In the genomic region with DNA sequence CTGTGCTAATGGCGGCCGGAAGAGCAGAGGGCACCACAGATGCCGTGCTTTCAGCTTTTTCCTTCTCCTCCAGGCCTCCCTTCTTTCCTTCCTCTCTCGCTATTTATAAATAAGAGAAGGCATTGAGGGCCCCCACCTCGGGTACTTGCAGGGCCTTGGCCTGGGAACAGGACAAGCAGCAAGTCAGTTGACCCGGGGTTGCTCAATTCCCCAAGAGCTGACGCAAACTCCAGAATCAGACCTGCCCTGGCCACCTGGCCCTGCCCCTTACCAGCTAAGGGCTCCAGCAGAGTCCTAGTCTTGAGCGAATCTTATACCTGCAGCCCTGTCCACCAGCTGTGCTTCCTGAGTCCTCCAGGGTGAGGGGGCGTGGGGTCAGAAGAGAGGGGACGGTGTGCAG, we compare ENCODE assay signal across 13 cellular contexts. TPM values are rescaled to one million over a fixed set of nuclear protein-coding genes. Genes with fewer than 3 reads are reported as not detected.
DNase-seq lines count a peak whose midpoint lies in the region; ATAC-seq and TF ChIP-seq lines count a peak whose summit lies in the region.
"Had no signal": no experiment of that assay in that cellular context is flagged by ENCODE, and none has a peak within 500 bp of the region (broad histone marks: within the 10 kb centered on the region; RNA-seq: fewer than 3 reads in every experiment).

No MANE protein-coding gene starts in this region.

- no peaks in the 10 kb centered on the region for H3K36me3 ChIP-seq in lower lobe of right lung
- no peaks in the 10 kb centered on the region for H3K36me3 ChIP-seq in osteoblast (ENCODE audit: insufficient read depth, low read length)
- H3K36me3 ChIP-seq in SK-N-SH (replicated peaks in 1 of 2; ENCODE audit: control insufficient read depth in 1 of 2, insufficient read depth in 2 of 2, low read length in 1 of 2) = no peaks in the 10 kb centered on the region

- intact Hi-C loops in lower lobe of right lung (cut with DNase I) = no loop called here

- H3K79me2 ChIP-seq in osteoblast (ENCODE audit: insufficient read depth, low read length) (peaks cover 48% of the 10 kb centered on the region), SK-N-SH (ENCODE audit: insufficient read depth) (no peaks in the 10 kb centered on the region)

- no peaks in the 10 kb centered on the region for H3K27me3 ChIP-seq in lower lobe of right lung (ENCODE audit: low read depth)
- H3K27me3 ChIP-seq in osteoblast (ENCODE audit: insufficient read depth, low read length) = no peaks in the 10 kb centered on the region
- no peaks in the 10 kb centered on the region for H3K27me3 ChIP-seq in SK-N-SH (ENCODE audit: insufficient read depth)

- TF ChIP-seq EP300 in SK-N-SH (IDR thresholded peaks at IDR 0.05; ENCODE audit: borderline replicate concordance in 1 of 2, low read depth in 1 of 2, low read length in 1 of 2) = no peak

- peak; percentile 75 to 80 for ATAC-seq in lower lobe of right lung
- ATAC-seq in HG03097 (IDR thresholded peaks at IDR 0.05; ENCODE audit: low FRiP score, unreplicated experiment) = no peak
- ATAC-seq: activated naive CD4-positive, alpha-beta T cell treated with anti-CD3 and anti-CD28 coated beads, Interleukin-2, amount 50 U/mL, for 72 hours had no signal

- TF ChIP-seq POLR2A in NB4 (IDR thresholded peaks at IDR 0.05; ENCODE audit: extremely low read depth, insufficient read length) = no peak

- H3K4me2 ChIP-seq in osteoblast (ENCODE audit: insufficient read depth, low read length) = no peak overlapping the region
- H3K4me2 ChIP-seq in SK-N-SH = no peak overlapping the region

- H3K4me1 ChIP-seq in lower lobe of right lung (peaks cover 100% of the 10 kb centered on the region), osteoblast (ENCODE audit: insufficient read depth, low read length) (peaks cover 36% of the 10 kb centered on the region), SK-N-SH (ENCODE audit: control insufficient read depth in 1 of 2, insufficient read depth in 2 of 2, low read depth in 1 of 2, low read length in 1 of 2) (peaks cover 17 to 22% of the 10 kb centered on the region in 2 experiments)

- peak; percentile 68 for DNase-seq in NB4 (ENCODE audit: low read depth)
- DNase-seq in choroid plexus epithelial cell (ENCODE audit: low read depth) = peak; percentile 81
- DNase-seq in lower lobe of right lung = peak; percentile 92
- peak; percentile 31 for DNase-seq in superior temporal gyrus (ENCODE audit: extremely low spot score)
- DNase-seq in hepatic stellate cell (ENCODE audit: low spot score) = no peak
- no peak for DNase-seq in osteoblast (ENCODE audit: insufficient read length, low spot score, missing footprints)
- DNase-seq in SK-N-SH = no peak
- DNase-seq: DMS79 treated with DMSO at 0.1 percent for 48 hours; erythroblast; NCI-H526; stimulated activated CD4-positive, alpha-beta T cell treated with anti-CD3 and anti-CD28 coated beads, Interleukin-2, amount 100 ng/mL, for 24 hours had no signal

- CTCF ChIA-PET in SK-N-SH (lab: Yijun Ruan, JAX) = interaction anchor here (4.4 kb wide), 1 partner anchor 55 kb away, joined by 29 read pairs; no protein-coding TSS in a partner anchor

- H3K4me3 ChIP-seq in NB4 (ENCODE audit: low read depth, low read length) = no peak overlapping the region
- H3K4me3 ChIP-seq in choroid plexus epithelial cell (ENCODE audit: low read depth, low read length) = no peak overlapping the region
- H3K4me3 ChIP-seq in lower lobe of right lung = no peak overlapping the region
- H3K4me3 ChIP-seq in osteoblast (ENCODE audit: insufficient read depth, low read length) = no peak overlapping the region
- H3K4me3 ChIP-seq in SK-N-SH (ENCODE audit: low read depth in 2 of 2, low read length in 1 of 2) = no peak overlapping the region

- H4K20me1 ChIP-seq in osteoblast (ENCODE audit: insufficient read depth, low read length) (no peaks in the 10 kb centered on the region), SK-N-SH (ENCODE audit: insufficient read depth) (no peaks in the 10 kb centered on the region)

- H3F3A ChIP-seq in SK-N-SH (replicated peaks; ENCODE audit: insufficient read depth) = peaks cover 4% of the 10 kb centered on the region

- H3K27ac ChIP-seq in lower lobe of right lung (peak overlapping the region; percentile 74), osteoblast (ENCODE audit: low read depth, low read length) (no peak overlapping the region), SK-N-SH (ENCODE audit: low read depth in 2 of 2, low read length in 1 of 2) (no peak overlapping the region)

- WGBS in SK-N-SH (ENCODE audit: low lambda C conversion rate) = 91% methylated on average over 8 of the region's 10 CpGs

- no peak overlapping the region for H3K9ac ChIP-seq in SK-N-SH

- H2AFZ ChIP-seq in osteoblast (ENCODE audit: low read length) (no peak overlapping the region), SK-N-SH (ENCODE audit: low read depth) (no peak overlapping the region)

- POLR2A ChIA-PET in SK-N-SH (lab: Yijun Ruan, JAX) = interaction anchor here (1.0 kb wide), 1 partner anchor 25 kb away, joined by 4 read pairs; no protein-coding TSS in a partner anchor

- no peaks in the 10 kb centered on the region for H3K9me2 ChIP-seq in SK-N-SH

- TF ChIP-seq CTCF in NB4 (IDR thresholded peaks at IDR 0.05; ENCODE audit: low read depth, low read length) (no peak), choroid plexus epithelial cell (conservative IDR thresholded peaks at IDR 0.05; ENCODE audit: low read depth, low read length) (no peak), lower lobe of right lung (IDR thresholded peaks at IDR 0.05) (no peak), osteoblast (IDR thresholded peaks at IDR 0.05; ENCODE audit: extremely low read depth, low read depth, low read length) (no peak), SK-N-SH (IDR thresholded peaks at IDR 0.05) (no peak)

- H3K9me3 ChIP-seq in lower lobe of right lung (no peaks in the 10 kb centered on the region), osteoblast (ENCODE audit: low read depth, low read length) (no peaks in the 10 kb centered on the region), SK-N-SH (no peaks in the 10 kb centered on the region)

- no peak for TF ChIP-seq RAD21 in SK-N-SH (IDR thresholded peaks at IDR 0.05; ENCODE audit: low read length)

TF ChIP-seq in SK-N-SH, 30 proteins besides CTCF, POLR2A, EP300 and RAD21:
- TF ChIP-seq FOSL2 (IDR thresholded peaks at IDR 0.05; ENCODE audit: borderline replicate concordance, low read depth) (no peak), RFX5 (IDR thresholded peaks at IDR 0.05; ENCODE audit: low read length) (no peak), TAF1 (IDR thresholded peaks at IDR 0.05; ENCODE audit: borderline replicate concordance, low read depth, low read length) (no peak), GATA2 (CRISPR knock-in tag; IDR thresholded peaks at IDR 0.05) (no peak), RCOR1 (IDR thresholded peaks at IDR 0.05; ENCODE audit: low read length) (no peak), GABPA (IDR thresholded peaks at IDR 0.05; ENCODE audit: low read depth) (no peak), FOXJ3 (CRISPR knock-in tag; IDR thresholded peaks at IDR 0.05) (no peak)

RNA-seq across cellular contexts. Expression of gene TNFRSF1B, which starts 13.5 kb away (rescaled TPM):
- total RNA-seq in lower lobe of right lung (67.0 TPM), osteoblast (11.2 and 12.7 TPM in 2 replicates)
- 0.18 and 0.36 TPM in 2 replicates for polyA plus RNA-seq in SK-N-SH (2012; rRNA removed)
- 0.14 and 0.21 TPM in 2 replicates for polyA plus RNA-seq in SK-N-SH (2012; cell fraction: cytosol; rRNA removed)
- polyA plus RNA-seq in SK-N-SH (2012; cell fraction: nucleus; rRNA removed) = 0.12 and 0.14 TPM in 2 replicates

RNA-seq across cellular contexts. Expression of gene VPS13D, which starts 49.5 kb away (rescaled TPM):
- 81.7 TPM for total RNA-seq in lower lobe of right lung
- 46.0 and 48.5 TPM in 2 replicates for total RNA-seq in osteoblast
- 14.4 and 15.0 TPM in 2 replicates for polyA plus RNA-seq in SK-N-SH (2012; rRNA removed)
- polyA plus RNA-seq in SK-N-SH (2012; cell fraction: cytosol; rRNA removed) = 9.1 and 10.8 TPM in 2 replicates
- polyA plus RNA-seq in SK-N-SH (2012; cell fraction: nucleus; rRNA removed) = 19.8 and 28.7 TPM in 2 replicates

Comparison
In these comparisons a context has a peak if more than half of its experiments do, and no peak if none do; other contexts are left out.
1. DNase-seq: peak in NB4 (single experiment), choroid plexus epithelial cell (single experiment), lower lobe of right lung (single experiment) and superior temporal gyrus (single experiment); none in hepatic stellate cell (single experiment), osteoblast (single experiment) and SK-N-SH (single experiment).